In genomic region chr10:130510755-130511154, GRCh38 we compare ENCODE assay signal across 26 cellular contexts.
"Had no signal": no experiment of that assay in that cellular context is flagged by ENCODE, and none has a peak within 500 bp of the region (broad histone marks: within the 10 kb centered on the region; RNA-seq: fewer than 3 reads in every experiment).

No MANE protein-coding gene starts in this region.

- H3K9ac ChIP-seq: neural progenitor cell had no signal

- H3K36me3 Mint-ChIP-seq: natural killer cell; neural progenitor cell; stimulated activated effector memory CD8-positive, alpha-beta T cell treated with anti-CD3 and anti-CD28 coated beads, Interleukin-12 subunit alpha, Interleukin-12 subunit beta, amount 100 ng/mL, for 72 hours; stimulated activated naive B cell treated with anti-CD40 and anti-IgM and Interleukin-4, amounts not matched to agents 10 μg/mL and 1 μg/mL and 100 μg/mL, for 72 hours had no signal

- H3K27me3 ChIP-seq: neural progenitor cell, pancreas, right lobe of liver, sigmoid colon, thyroid gland, tibial nerve, vagina had no signal

- H3K36me3 ChIP-seq: neural progenitor cell, pancreas, prostate gland, right lobe of liver, sigmoid colon, stomach, thoracic aorta, thyroid gland, tibial nerve, upper lobe of left lung, vagina had no signal

- H3K4me3 ChIP-seq: neural progenitor cell, pancreas, prostate gland, right lobe of liver, sigmoid colon, stomach, thoracic aorta, thyroid gland, tibial nerve, upper lobe of left lung, vagina had no signal

- H3K27ac Mint-ChIP-seq: natural killer cell; nephron; neural progenitor cell; stimulated activated effector memory CD8-positive, alpha-beta T cell treated with anti-CD3 and anti-CD28 coated beads, Interleukin-12 subunit alpha, Interleukin-12 subunit beta, amount 100 ng/mL, for 72 hours; stimulated activated naive B cell treated with anti-CD40 and anti-IgM and Interleukin-4, amounts not matched to agents 10 μg/mL and 1 μg/mL and 100 μg/mL, for 72 hours; stimulated activated naive CD8-positive, alpha-beta T cell treated with anti-CD3 and anti-CD28 coated beads, Interleukin-15, Interleukin-2, amounts not matched to agents 100 ng/mL and 50 ng/mL, for 24 hours had no signal

- H3K27me3 Mint-ChIP-seq: stimulated activated naive CD8-positive, alpha-beta T cell treated with anti-CD3 and anti-CD28 coated beads, Interleukin-15, Interleukin-2, amounts not matched to agents 100 ng/mL and 50 ng/mL, for 24 hours had no signal

- ATAC-seq: natural killer cell; pancreas; right cardiac atrium; right lobe of liver; stimulated activated effector memory CD8-positive, alpha-beta T cell treated with anti-CD3 and anti-CD28 coated beads, Interleukin-12 subunit alpha, Interleukin-12 subunit beta, amount 100 ng/mL, for 72 hours; stimulated activated naive B cell treated with anti-CD40 and anti-IgM and Interleukin-4, amounts not matched to agents 10 μg/mL and 1 μg/mL and 100 μg/mL, for 72 hours had no signal

- DNase-seq: natural killer cell; occipital lobe; pancreas; retina; sigmoid colon; small intestine; stimulated activated CD4-positive, alpha-beta T cell treated with anti-CD3 and anti-CD28 coated beads, Interleukin-15, amount 100 ng/mL, for 24 hours; stimulated activated CD4-positive, alpha-beta T cell treated with anti-CD3 and anti-CD28 coated beads, Interleukin-2, amount 100 ng/mL, for 24 hours; stimulated activated CD4-positive, alpha-beta T cell treated with anti-CD3 and anti-CD28 coated beads, Interleukin-2, amount 100 ng/mL, for 48 hours; stimulated activated CD4-positive, alpha-beta T cell treated with anti-CD3 and anti-CD28 coated beads, Interleukin-4, amount 100 ng/mL, for 24 hours; stimulated activated naive B cell treated with anti-CD40 and anti-IgM and Interleukin-4, amounts not matched to agents 10 μg/mL and 1 μg/mL and 100 μg/mL, for 72 hours; stimulated activated naive CD4-positive, alpha-beta T cell treated with Interleukin-2 at 50 U/mL for 16 hours; stomach; thyroid gland; trophoblast cell had no signal

- H2AFZ ChIP-seq: neural progenitor cell had no signal

- H3K4me1 ChIP-seq: neural progenitor cell, pancreas, prostate gland, right lobe of liver, sigmoid colon, stomach, thyroid gland, tibial nerve, upper lobe of left lung, vagina had no signal

- H3K9me3 Mint-ChIP-seq: natural killer cell; stimulated activated naive B cell treated with anti-CD40 and anti-IgM and Interleukin-4, amounts not matched to agents 10 μg/mL and 1 μg/mL and 100 μg/mL, for 72 hours; stimulated activated naive CD8-positive, alpha-beta T cell treated with anti-CD3 and anti-CD28 coated beads, Interleukin-15, Interleukin-2, amounts not matched to agents 100 ng/mL and 50 ng/mL, for 24 hours had no signal

- H3K9me3 ChIP-seq: pancreas, prostate gland, right lobe of liver, sigmoid colon, thoracic aorta, thyroid gland, upper lobe of left lung, vagina had no signal

- H3K4me2 ChIP-seq: neural progenitor cell had no signal

- H3K4me1 Mint-ChIP-seq: natural killer cell; nephron; neural progenitor cell; stimulated activated naive B cell treated with anti-CD40 and anti-IgM and Interleukin-4, amounts not matched to agents 10 μg/mL and 1 μg/mL and 100 μg/mL, for 72 hours had no signal

- H3K4me3 Mint-ChIP-seq: natural killer cell; nephron; neural progenitor cell; stimulated activated effector memory CD8-positive, alpha-beta T cell treated with anti-CD3 and anti-CD28 coated beads, Interleukin-12 subunit alpha, Interleukin-12 subunit beta, amount 100 ng/mL, for 72 hours; stimulated activated naive B cell treated with anti-CD40 and anti-IgM and Interleukin-4, amounts not matched to agents 10 μg/mL and 1 μg/mL and 100 μg/mL, for 72 hours; stimulated activated naive CD8-positive, alpha-beta T cell treated with anti-CD3 and anti-CD28 coated beads, Interleukin-15, Interleukin-2, amounts not matched to agents 100 ng/mL and 50 ng/mL, for 24 hours had no signal

- H3K27ac ChIP-seq: neural progenitor cell, pancreas, prostate gland, right lobe of liver, sigmoid colon, stomach, thoracic aorta, thyroid gland, tibial nerve, upper lobe of left lung, vagina had no signal
